In the genomic region with DNA sequence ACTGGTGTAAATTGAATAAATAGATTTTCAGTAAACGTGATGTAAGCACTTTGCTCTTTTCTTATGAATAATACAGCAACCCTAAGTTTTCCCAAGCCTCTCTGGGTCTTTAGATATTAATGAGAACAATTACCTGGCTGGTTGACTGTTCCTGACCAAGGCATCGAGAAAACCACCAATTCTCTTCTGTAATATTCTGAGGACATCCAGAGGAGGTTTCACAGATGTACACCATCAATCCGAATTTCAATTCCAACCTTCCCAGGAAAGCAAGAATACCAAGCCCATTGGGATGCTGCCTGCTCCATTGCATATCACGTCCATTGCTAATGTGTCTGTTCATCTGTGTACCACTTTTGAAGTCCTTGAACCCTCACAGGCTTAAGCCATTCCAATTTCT, we compare ENCODE assay signal across 19 cellular contexts.
"Had no signal": no experiment of that assay in that cellular context is flagged by ENCODE, and none has a peak within 500 bp of the region (broad histone marks: within the 10 kb centered on the region; RNA-seq: fewer than 3 reads in every experiment).

No MANE protein-coding gene starts in this region.

- DNase-seq: nephron progenitor cell; nucleus accumbens; pancreas; retina; right lobe of liver; sigmoid colon; small intestine; stimulated activated CD4-positive, alpha-beta T cell treated with anti-CD3 and anti-CD28 coated beads, Interleukin-15, amount 100 ng/mL, for 24 hours; stimulated activated CD4-positive, alpha-beta T cell treated with anti-CD3 and anti-CD28 coated beads, Interleukin-2, amount 100 ng/mL, for 24 hours; stimulated activated CD4-positive, alpha-beta T cell treated with anti-CD3 and anti-CD28 coated beads, Interleukin-2, amount 100 ng/mL, for 48 hours; stimulated activated CD4-positive, alpha-beta T cell treated with anti-CD3 and anti-CD28 coated beads, Interleukin-4, amount 100 ng/mL, for 24 hours; stimulated activated naive B cell treated with anti-CD40 and anti-IgM and Interleukin-4, amounts not matched to agents 10 μg/mL and 1 μg/mL and 100 μg/mL, for 72 hours; stimulated activated naive CD4-positive, alpha-beta T cell treated with Interleukin-2 at 50 U/mL for 16 hours; stomach; thyroid gland; trophoblast cell; upper lobe of left lung had no signal

- ATAC-seq: natural killer cell treated with Interleukin-12 subunit alpha and Interleukin-12 subunit beta and Interleukin-15 and Interleukin-18, amount 100 ng/mL, for 72 hours; pancreas; right lobe of liver; stimulated activated effector memory CD8-positive, alpha-beta T cell treated with anti-CD3 and anti-CD28 coated beads, Interleukin-12 subunit alpha, Interleukin-12 subunit beta, amount 100 ng/mL, for 72 hours; stimulated activated naive B cell treated with anti-CD40 and anti-IgM and Interleukin-4, amounts not matched to agents 10 μg/mL and 1 μg/mL and 100 μg/mL, for 72 hours had no signal
